ENCODE assay signal across 10 cellular contexts in the genomic region with DNA sequence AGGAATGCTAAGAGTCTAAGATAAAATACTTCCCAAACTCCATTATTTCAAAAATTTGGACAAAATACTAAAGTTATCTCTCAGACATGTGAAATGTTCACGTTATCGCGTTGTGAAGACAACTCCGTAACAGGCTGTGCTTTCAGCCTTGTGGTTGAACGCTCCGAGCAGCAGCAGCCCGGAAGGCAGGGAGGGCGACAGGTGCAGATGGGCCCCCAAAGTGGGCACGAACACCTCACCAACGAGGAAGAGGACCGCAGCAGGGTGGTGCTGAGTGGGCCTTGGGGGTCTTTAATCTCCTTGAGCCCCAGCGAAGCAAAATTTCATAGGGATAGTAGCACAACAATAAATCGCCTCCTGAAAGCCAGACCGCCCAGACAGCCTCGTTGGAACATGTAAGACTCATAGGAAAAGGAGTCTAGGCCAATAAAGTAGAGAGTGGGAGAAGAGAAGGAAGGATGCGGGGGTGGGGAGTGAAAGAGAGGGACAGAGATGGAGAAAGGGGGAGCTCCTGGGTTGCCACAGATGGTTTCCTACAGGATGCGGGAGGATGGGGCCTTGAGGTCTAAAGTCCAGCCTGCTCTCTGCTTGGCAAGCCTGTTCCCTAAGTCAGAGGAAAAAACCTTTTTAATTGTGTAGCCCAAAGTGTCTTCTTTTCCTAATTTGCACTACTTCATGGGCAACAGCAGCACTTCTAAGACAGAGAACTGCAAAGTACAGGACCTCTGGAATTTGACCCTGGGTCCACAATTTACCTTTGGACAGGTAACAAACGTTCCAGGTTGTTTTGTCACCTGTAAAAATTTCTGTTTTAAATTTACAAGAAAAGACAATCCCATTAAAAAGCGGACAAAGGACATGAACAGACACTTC. TPM values are rescaled to one million over a fixed set of nuclear protein-coding genes. Genes with fewer than 3 reads are reported as not detected.
DNase-seq lines count a peak whose midpoint lies in the region; ATAC-seq and TF ChIP-seq lines count a peak whose summit lies in the region.
"Had no signal": no experiment of that assay in that cellular context is flagged by ENCODE, and none has a peak within 500 bp of the region (broad histone marks: within the 10 kb centered on the region; RNA-seq: fewer than 3 reads in every experiment).

No MANE protein-coding gene starts in this region.

- intact Hi-C loops in natural killer cell (cut with micrococcal nuclease), result no loop called here

- H3K4me3 Mint-ChIP-seq in natural killer cell, result peak overlapping the region; percentile 91

- peak overlapping the region; percentile 96 to 98 for H3K27ac ChIP-seq in esophagus (ENCODE audit: low read depth in 2 of 2, low read length in 1 of 2)
- no peak overlapping the region for H3K27ac ChIP-seq in WERI-Rb-1

- no peaks in the 10 kb centered on the region for H3K9me3 Mint-ChIP-seq in natural killer cell
- H3K9me3 Mint-ChIP-seq: activated naive CD4-positive, alpha-beta T cell treated with anti-CD3 and anti-CD28 coated beads for 36 hours had no signal

- DNase-seq in ACHN (peak; percentile 49), LNCaP clone FGC (ENCODE audit: low read depth) (no peak), natural killer cell (no peak), GM19238 (ENCODE audit: insufficient read length, low spot score) (no peak), epidermal melanocyte (ENCODE audit: insufficient read length, low spot score) (no peak), WERI-Rb-1 (no peak)
- DNase-seq: COR-L47 had no signal

- ATAC-seq in natural killer cell (no peak), HG03097 (IDR thresholded peaks at IDR 0.05; ENCODE audit: low FRiP score, unreplicated experiment) (no peak)

- H3K4me1 ChIP-seq in esophagus (ENCODE audit: control insufficient read depth in 2 of 2, insufficient read depth in 2 of 2, low read length in 1 of 2), result no peaks in the 10 kb centered on the region

- H3K36me3 Mint-ChIP-seq in natural killer cell, result no peaks in the 10 kb centered on the region

- 31% methylated on average over 19 of the region's 19 CpGs for WGBS in esophagus, 2 donors

- H3K36me3 ChIP-seq in esophagus (ENCODE audit: control insufficient read depth in 2 of 2, insufficient read depth in 2 of 2, low read length in 1 of 2) (peaks cover 0 to 3% of the 10 kb centered on the region in 2 donors), WERI-Rb-1 (no peaks in the 10 kb centered on the region)

- peaks cover 13 to 18% of the 10 kb centered on the region in 2 donors for H3K27me3 Mint-ChIP-seq in natural killer cell (ENCODE audit: low read depth in 2 of 2)

- in situ Hi-C loops in ACHN (cut with HindIII; ENCODE audit: low pct_ligation_motif_present, low pct_unique_long_range_greater_than_20kb, low sequenced_read_pairs), result no loop called here

- H3K4me3 ChIP-seq in LNCaP clone FGC (ENCODE audit: low read depth, low read length) (peak overlapping the region; percentile 53), esophagus (ENCODE audit: low read depth in 1 of 2, low read length in 2 of 2) (peak overlapping the region; percentile 66 to 93), WERI-Rb-1 (ENCODE audit: low read depth, low read length) (no peak overlapping the region)

- H3K9me3 ChIP-seq in esophagus (ENCODE audit: control insufficient read depth in 2 of 2, insufficient read depth in 1 of 2, low read depth in 1 of 2, low read length in 1 of 2) (peaks cover 0 to 3% of the 10 kb centered on the region in 2 donors), WERI-Rb-1 (ENCODE audit: severe bottlenecking) (no peaks in the 10 kb centered on the region)

- peaks cover 20 to 27% of the 10 kb centered on the region in 2 donors for H3K4me1 Mint-ChIP-seq in natural killer cell

- peak overlapping the region; percentile 70 to 87 for H3K27ac Mint-ChIP-seq in natural killer cell
- H3K27ac Mint-ChIP-seq: activated naive CD4-positive, alpha-beta T cell treated with anti-CD3 and anti-CD28 coated beads for 36 hours had no signal

- H3K27me3 ChIP-seq in esophagus (ENCODE audit: control insufficient read depth in 1 of 2, insufficient read depth in 2 of 2, low read length in 2 of 2) (peaks cover 0 to 2% of the 10 kb centered on the region in 2 donors), WERI-Rb-1 (ENCODE audit: insufficient read depth, low read depth, severe bottlenecking) (peaks cover 54% of the 10 kb centered on the region)

- TF ChIP-seq CTCF in LNCaP clone FGC (IDR thresholded peaks at IDR 0.05; ENCODE audit: control insufficient read depth, extremely low read depth, insufficient read depth) (no peak), natural killer cell (IDR thresholded peaks at IDR 0.05) (no peak), WERI-Rb-1 (IDR thresholded peaks at IDR 0.05; ENCODE audit: low read depth, low read length) (no peak)

RNA-seq across cellular contexts. Expression of a gene that starts 1.3 kb away (rescaled TPM):
- 10 to 100 TPM; 23.2 to 31.1 TPM for polyA plus RNA-seq in esophagus
- 1 to 10 TPM; 1.3 to 8.5 (median 3.6) TPM for total RNA-seq in natural killer cell
